Comparison of ENCODE assay signal across 11 cellular contexts in genomic region chr4:6191448-6192130, GRCh38. TPM values are rescaled to one million over a fixed set of nuclear protein-coding genes. Genes with fewer than 3 reads are reported as not detected.
"Had no signal": no experiment of that assay in that cellular context is flagged by ENCODE, and none has a peak within 500 bp of the region (broad histone marks: within the 10 kb centered on the region; RNA-seq: fewer than 3 reads in every experiment).

No MANE protein-coding gene starts in this region.

- ATAC-seq: activated naive CD4-positive, alpha-beta T cell treated with anti-CD3 and anti-CD28 coated beads, Interleukin-2, amount 50 U/mL, for 72 hours had no signal

- H3K4me3 ChIP-seq: breast epithelium, hepatocyte, ovary had no signal

- DNase-seq: activated CD4-positive, alpha-beta T cell treated with anti-CD3 and anti-CD28 coated beads, Interleukin-2, amount 10 ng/mL, durations not matched to agents 24 days and 14 days; activated T-cell treated with anti-CD3 and anti-CD28 coated beads, Interleukin-2, amount 50 U/mL, for 1 hour; erythroblast; ovary; stimulated activated CD4-positive, alpha-beta T cell treated with anti-CD3 and anti-CD28 coated beads, Interleukin-4, amount 100 ng/mL, for 1 hour; stimulated activated CD8-positive, alpha-beta memory T cell treated with anti-CD3 and anti-CD28 coated beads, Interleukin-4, amount 100 ng/mL, for 48 hours had no signal

RNA-seq across cellular contexts. Expression of gene JAKMIP1, which starts 8.8 kb away (rescaled TPM):
- total RNA-seq: dermis blood vessel endothelial cell, hepatocyte, kidney epithelial cell had no signal
